Comparison of ENCODE assay signal across 9 cellular contexts in the genomic region with DNA sequence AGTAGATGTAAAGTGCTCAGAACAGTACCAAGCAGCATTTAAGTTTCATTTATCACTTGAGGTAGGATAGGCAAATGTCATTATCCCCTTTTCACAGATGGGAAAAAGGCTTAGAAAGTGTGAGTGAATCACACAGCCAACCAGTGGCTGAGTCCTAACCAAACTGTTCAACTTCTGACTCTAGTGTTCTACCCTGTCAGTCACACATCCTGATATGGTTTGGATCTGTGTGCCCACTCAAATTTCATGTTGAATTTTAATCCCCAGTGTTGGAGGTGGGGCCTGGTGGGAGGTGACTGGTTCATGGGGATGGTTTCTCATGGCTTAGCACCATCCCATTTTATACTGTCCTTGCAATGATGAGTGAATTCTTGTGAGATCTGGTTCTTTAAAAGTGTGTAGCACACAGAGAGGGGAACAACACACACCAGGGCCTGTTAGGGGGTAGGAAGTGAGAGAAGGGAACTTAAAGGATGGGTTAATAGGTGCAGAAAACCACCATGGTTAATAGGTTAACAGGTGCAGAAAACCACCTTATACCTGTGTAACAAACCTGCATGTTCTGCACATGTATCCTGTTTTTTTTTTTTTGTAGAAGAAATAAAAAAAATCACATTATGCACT.
DNase-seq lines count a peak whose midpoint lies in the region; ATAC-seq and TF ChIP-seq lines count a peak whose summit lies in the region.
"Had no signal": no experiment of that assay in that cellular context is flagged by ENCODE, and none has a peak within 500 bp of the region (broad histone marks: within the 10 kb centered on the region; RNA-seq: fewer than 3 reads in every experiment).

No MANE protein-coding gene starts in this region.

- no peaks in the 10 kb centered on the region for H3K79me2 ChIP-seq in PC-9 (ENCODE audit: low read depth)

- DNase-seq in activated CD4-positive, alpha-beta T cell treated with anti-CD3 and anti-CD28 coated beads for 36 hours: peak; percentile 67
- no peak for DNase-seq in activated CD4-positive, alpha-beta T cell treated with anti-CD3 and anti-CD28 coated beads, Interleukin-2, amount 10 ng/mL, durations not matched to agents 7 days and 5 days
- DNase-seq in activated CD8-positive, alpha-beta T cell treated with anti-CD3 and anti-CD28 coated beads, Interleukin-2, amount 10 ng/mL, durations not matched to agents 7 days and 5 days: peak; percentile 34
- peak in 2 of 3 experiments; percentile 27 to 53 for DNase-seq in stimulated activated CD4-positive, alpha-beta T cell treated with anti-CD3 and anti-CD28 coated beads, TNF-alpha, amount 100 ng/mL, for 24 hours (ENCODE audit: low read depth in 3 of 3)
- DNase-seq in endothelial cell (ENCODE audit: low spot score) (no peak), PC-9 (no peak), UCSD-AML1 (lab: John Stamatoyannopoulos, UW; ENCODE audit: unreplicated experiment) (no peak)

- no peak overlapping the region for H3K4me3 Mint-ChIP-seq in activated CD4-positive, alpha-beta T cell treated with anti-CD3 and anti-CD28 coated beads for 36 hours
- no peak overlapping the region for H3K4me3 Mint-ChIP-seq in activated CD4-positive, alpha-beta T cell treated with anti-CD3 and anti-CD28 coated beads, Interleukin-2, amount 10 ng/mL, durations not matched to agents 7 days and 5 days
- H3K4me3 Mint-ChIP-seq in activated CD8-positive, alpha-beta T cell treated with anti-CD3 and anti-CD28 coated beads, Interleukin-2, amount 10 ng/mL, durations not matched to agents 7 days and 5 days: no peak overlapping the region
- H3K4me3 Mint-ChIP-seq in endothelial cell (ENCODE audit: unreplicated experiment): no peak overlapping the region

- H3K4me2 ChIP-seq in PC-9: no peak overlapping the region
- H3K4me2 ChIP-seq: A549 had no signal

- H3K9me3 Mint-ChIP-seq in activated CD4-positive, alpha-beta T cell treated with anti-CD3 and anti-CD28 coated beads for 36 hours (ENCODE audit: low read depth): peaks cover 15% of the 10 kb centered on the region
- peaks cover 5% of the 10 kb centered on the region for H3K9me3 Mint-ChIP-seq in activated CD4-positive, alpha-beta T cell treated with anti-CD3 and anti-CD28 coated beads, Interleukin-2, amount 10 ng/mL, durations not matched to agents 7 days and 5 days
- H3K9me3 Mint-ChIP-seq in activated CD8-positive, alpha-beta T cell treated with anti-CD3 and anti-CD28 coated beads, Interleukin-2, amount 10 ng/mL, durations not matched to agents 7 days and 5 days (ENCODE audit: insufficient read depth): peaks cover 7% of the 10 kb centered on the region
- H3K9me3 Mint-ChIP-seq in endothelial cell (ENCODE audit: unreplicated experiment): no peaks in the 10 kb centered on the region

- H3K4me1 Mint-ChIP-seq in activated CD4-positive, alpha-beta T cell treated with anti-CD3 and anti-CD28 coated beads for 36 hours: peaks cover 17% of the 10 kb centered on the region
- peaks cover 6% of the 10 kb centered on the region for H3K4me1 Mint-ChIP-seq in activated CD4-positive, alpha-beta T cell treated with anti-CD3 and anti-CD28 coated beads, Interleukin-2, amount 10 ng/mL, durations not matched to agents 7 days and 5 days
- H3K4me1 Mint-ChIP-seq in activated CD8-positive, alpha-beta T cell treated with anti-CD3 and anti-CD28 coated beads, Interleukin-2, amount 10 ng/mL, durations not matched to agents 7 days and 5 days (ENCODE audit: low read depth): peaks cover 12% of the 10 kb centered on the region
- H3K4me1 Mint-ChIP-seq in endothelial cell (ENCODE audit: unreplicated experiment): no peaks in the 10 kb centered on the region

- ATAC-seq in activated CD4-positive, alpha-beta T cell treated with anti-CD3 and anti-CD28 coated beads for 36 hours: peak; percentile 94
- peak; percentile 93 for ATAC-seq in HG02938 (IDR thresholded peaks at IDR 0.05; ENCODE audit: unreplicated experiment)
- ATAC-seq in activated CD8-positive, alpha-beta T cell treated with anti-CD3 and anti-CD28 coated beads, Interleukin-2, amount 10 ng/mL, durations not matched to agents 7 days and 5 days: peak; percentile 39
- ATAC-seq: A549 had no signal

- no peaks in the 10 kb centered on the region for H3F3A ChIP-seq in PC-9 (ENCODE audit: insufficient read depth, low read depth)

- CTCF ChIA-PET in activated CD4-positive, alpha-beta T cell treated with anti-CD3 and anti-CD28 coated beads for 36 hours (lab: Charles Lee): no interaction called here
- CTCF ChIA-PET in activated CD4-positive, alpha-beta T cell treated with anti-CD3 and anti-CD28 coated beads, Interleukin-2, amount 10 ng/mL, durations not matched to agents 7 days and 5 days (lab: Charles Lee): no interaction called here
- CTCF ChIA-PET in activated CD8-positive, alpha-beta T cell treated with anti-CD3 and anti-CD28 coated beads, Interleukin-2, amount 10 ng/mL, durations not matched to agents 7 days and 5 days (lab: Charles Lee): interaction anchor here (1.3 kb wide), 1 partner anchor 236 kb away, joined by 5 read pairs; no protein-coding TSS in a partner anchor
- CTCF ChIA-PET in PC-9 (lab: Charles Lee): no interaction called here

- H3K36me3 Mint-ChIP-seq in activated CD4-positive, alpha-beta T cell treated with anti-CD3 and anti-CD28 coated beads for 36 hours (ENCODE audit: low read depth): peaks cover 6% of the 10 kb centered on the region
- H3K36me3 Mint-ChIP-seq in activated CD4-positive, alpha-beta T cell treated with anti-CD3 and anti-CD28 coated beads, Interleukin-2, amount 10 ng/mL, durations not matched to agents 7 days and 5 days (ENCODE audit: low read depth): no peaks in the 10 kb centered on the region
- H3K36me3 Mint-ChIP-seq in activated CD8-positive, alpha-beta T cell treated with anti-CD3 and anti-CD28 coated beads, Interleukin-2, amount 10 ng/mL, durations not matched to agents 7 days and 5 days (ENCODE audit: low read depth): peaks cover 2% of the 10 kb centered on the region
- no peaks in the 10 kb centered on the region for H3K36me3 Mint-ChIP-seq in endothelial cell (ENCODE audit: low read depth, unreplicated experiment)

- no peaks in the 10 kb centered on the region for H3K4me1 ChIP-seq in PC-9 (replicated peaks; ENCODE audit: insufficient read depth)
- H3K4me1 ChIP-seq: A549 had no signal

- intact Hi-C loops in activated CD4-positive, alpha-beta T cell treated with anti-CD3 and anti-CD28 coated beads for 36 hours (cut with DNase I, micrococcal nuclease): loop anchor here (1.0 to 5.0 kb wide), 6 partner anchors 13 to 351 kb away; partner anchors contain the start of gene KBTBD8 (in 1 of the 2)
- intact Hi-C loops in PC-9 (cut with micrococcal nuclease; ENCODE audit: unreplicated experiment): no loop called here

- no peaks in the 10 kb centered on the region for H3K9me2 ChIP-seq in PC-9 (ENCODE audit: insufficient read depth)

- no peaks in the 10 kb centered on the region for H3K9me3 ChIP-seq in PC-9 (ENCODE audit: insufficient read depth, low read depth)
- H3K9me3 ChIP-seq: A549 had no signal

- H2AFZ ChIP-seq in PC-9: no peak overlapping the region

- TF ChIP-seq CTCF in endothelial cell (IDR thresholded peaks at IDR 0.05; ENCODE audit: unreplicated experiment) (no peak), PC-9 (conservative IDR thresholded peaks at IDR 0.05) (no peak)

- peaks cover 10% of the 10 kb centered on the region for H3K27me3 Mint-ChIP-seq in activated CD4-positive, alpha-beta T cell treated with anti-CD3 and anti-CD28 coated beads for 36 hours
- H3K27me3 Mint-ChIP-seq in activated CD4-positive, alpha-beta T cell treated with anti-CD3 and anti-CD28 coated beads, Interleukin-2, amount 10 ng/mL, durations not matched to agents 7 days and 5 days: peaks cover 3% of the 10 kb centered on the region
- no peaks in the 10 kb centered on the region for H3K27me3 Mint-ChIP-seq in activated CD8-positive, alpha-beta T cell treated with anti-CD3 and anti-CD28 coated beads, Interleukin-2, amount 10 ng/mL, durations not matched to agents 7 days and 5 days (ENCODE audit: low read depth)
- no peaks in the 10 kb centered on the region for H3K27me3 Mint-ChIP-seq in endothelial cell (ENCODE audit: unreplicated experiment)

- POLR2A ChIA-PET in activated CD4-positive, alpha-beta T cell treated with anti-CD3 and anti-CD28 coated beads for 36 hours (lab: Charles Lee): no interaction called here
- POLR2A ChIA-PET in activated CD4-positive, alpha-beta T cell treated with anti-CD3 and anti-CD28 coated beads, Interleukin-2, amount 10 ng/mL, durations not matched to agents 7 days and 5 days (lab: Charles Lee): no interaction called here
- POLR2A ChIA-PET in activated CD8-positive, alpha-beta T cell treated with anti-CD3 and anti-CD28 coated beads, Interleukin-2, amount 10 ng/mL, durations not matched to agents 7 days and 5 days (lab: Charles Lee): no interaction called here
- POLR2A ChIA-PET in PC-9 (lab: Charles Lee; ENCODE audit: unreplicated experiment): no interaction called here

- no peak overlapping the region for H3K27ac ChIP-seq in PC-9
- H3K27ac ChIP-seq: A549 had no signal

- no peaks in the 10 kb centered on the region for H4K20me1 ChIP-seq in PC-9 (ENCODE audit: insufficient read depth)

- no TSS peak for BruUV-seq in PC-9 (replicated peaks; lab: Mats Ljungman, UMichigan)

- no peak overlapping the region for H3K4me3 ChIP-seq in PC-9
- H3K4me3 ChIP-seq: A549 had no signal

- H3K36me3 ChIP-seq in PC-9 (ENCODE audit: low read depth): no peaks in the 10 kb centered on the region

- H3K27ac Mint-ChIP-seq in activated CD4-positive, alpha-beta T cell treated with anti-CD3 and anti-CD28 coated beads for 36 hours: no peak overlapping the region
- H3K27ac Mint-ChIP-seq in activated CD4-positive, alpha-beta T cell treated with anti-CD3 and anti-CD28 coated beads, Interleukin-2, amount 10 ng/mL, durations not matched to agents 7 days and 5 days: no peak overlapping the region
- no peak overlapping the region for H3K27ac Mint-ChIP-seq in activated CD8-positive, alpha-beta T cell treated with anti-CD3 and anti-CD28 coated beads, Interleukin-2, amount 10 ng/mL, durations not matched to agents 7 days and 5 days
- no peak overlapping the region for H3K27ac Mint-ChIP-seq in endothelial cell (ENCODE audit: unreplicated experiment)

- no peaks in the 10 kb centered on the region for H3K27me3 ChIP-seq in PC-9 (ENCODE audit: insufficient read depth, low read depth)

Comparison
In these comparisons a context has a peak if more than half of its experiments do, and no peak if none do; other contexts are left out.
1. DNase-seq: peak in activated CD4-positive, alpha-beta T cell treated with anti-CD3 and anti-CD28 coated beads for 36 hours (single experiment), activated CD8-positive, alpha-beta T cell treated with anti-CD3 and anti-CD28 coated beads, Interleukin-2, amount 10 ng/mL, durations not matched to agents 7 days and 5 days (single experiment) and stimulated activated CD4-positive, alpha-beta T cell treated with anti-CD3 and anti-CD28 coated beads, TNF-alpha, amount 100 ng/mL, for 24 hours (2 of 3); none in activated CD4-positive, alpha-beta T cell treated with anti-CD3 and anti-CD28 coated beads, Interleukin-2, amount 10 ng/mL, durations not matched to agents 7 days and 5 days (single experiment), endothelial cell (single experiment), PC-9 (0 of 2) and UCSD-AML1 (single experiment).
2. ATAC-seq: peak in every context shown above with its lines; median percentile 94 in activated CD4-positive, alpha-beta T cell treated with anti-CD3 and anti-CD28 coated beads for 36 hours; 93 in HG02938; 39 in activated CD8-positive, alpha-beta T cell treated with anti-CD3 and anti-CD28 coated beads, Interleukin-2, amount 10 ng/mL, durations not matched to agents 7 days and 5 days.